ENCODE assay signal across 7 cellular contexts in genomic region chr5:136212252-136212721, GRCh38. TPM values are rescaled to one million over a fixed set of nuclear protein-coding genes. Genes with fewer than 3 reads are reported as not detected.
A peak's percentile ranks its signal among the peaks of the same experiment; 100 is the strongest.
DNase-seq lines count a peak whose midpoint lies in the region; FAIRE-seq and TF ChIP-seq lines count a peak whose summit lies in the region.

No MANE protein-coding gene starts in this region.

- no peak overlapping the region for H3K27ac Mint-ChIP-seq in progenitor cell of endocrine pancreas

- peak; percentile 91 for TF ChIP-seq CTCF in progenitor cell of endocrine pancreas (IDR thresholded peaks at IDR 0.05; ENCODE audit: unreplicated experiment)

- H3K9me3 Mint-ChIP-seq in progenitor cell of endocrine pancreas (ENCODE audit: low read depth) = no peaks in the 10 kb centered on the region

- H3K27me3 ChIP-seq in HAP-1 (ENCODE audit: low read depth) = no peaks in the 10 kb centered on the region; the same call in 1 of the 2 replicates

- in situ Hi-C loops in G401 (cut with HindIII; ENCODE audit: low sequenced_read_pairs) (no loop called here), HAP-1 (cut with MboI; ENCODE audit: low sequenced_read_pairs) (loop anchor here (5.0 kb wide), 1 partner anchor 325 kb away; no protein-coding TSS in a partner anchor)

- H3K27me3 Mint-ChIP-seq in progenitor cell of endocrine pancreas = peaks cover 16% of the 10 kb centered on the region

- no peaks in the 10 kb centered on the region for H3K4me1 Mint-ChIP-seq in progenitor cell of endocrine pancreas (ENCODE audit: low read depth)

- FAIRE-seq in frontal cortex (lab: Jason Lieb, UNC) = no peak

- no peaks in the 10 kb centered on the region for H3K36me3 Mint-ChIP-seq in progenitor cell of endocrine pancreas (ENCODE audit: insufficient read depth)

- no peak overlapping the region for H3K4me3 Mint-ChIP-seq in progenitor cell of endocrine pancreas (ENCODE audit: low read depth)

- H3K36me3 ChIP-seq in HAP-1 (replicated peaks) = no peaks in the 10 kb centered on the region

- no peaks in the 10 kb centered on the region for H3K9me3 ChIP-seq in HAP-1

- no peaks in the 10 kb centered on the region for H3K4me1 ChIP-seq in HAP-1

- peak; percentile 57 for DNase-seq in G401 (ENCODE audit: low spot score)
- DNase-seq in HAP-1 (ENCODE audit: low spot score in 2 of 2) = peak; percentile 35 to 79
- DNase-seq in NCI-H526 treated with DMSO at 0.1 percent for 48 hours (lab: John Stamatoyannopoulos, UW) = peak; percentile 7
- peak; percentile 8 for DNase-seq in activated T-helper 1 cell treated with Interleukin-2 at 50 U/mL for 16 hours (ENCODE audit: low read depth)
- peak; percentile 51 to 83 for DNase-seq in frontal cortex (ENCODE audit: low spot score in 2 of 2)
- peak; percentile 23 for DNase-seq in progenitor cell of endocrine pancreas (ENCODE audit: low spot score, unreplicated experiment)
- DNase-seq in occipital lobe (lab: John Stamatoyannopoulos, UW) = no peak

- no peak overlapping the region for H3K4me3 ChIP-seq in HAP-1

RNA-seq across cellular contexts. Expression of gene SMIM32, which starts 19.3 kb away (rescaled TPM):
- not detected in 2 replicates for total RNA-seq in G401 (2014; rRNA removed; shearing (Covaris generic))
- total RNA-seq in frontal cortex (2.4 TPM), progenitor cell of endocrine pancreas (0.79 and 1.1 TPM in 2 replicates), occipital lobe (not detected)
